ENCODE assay signal across 11 cellular contexts in the genomic region with DNA sequence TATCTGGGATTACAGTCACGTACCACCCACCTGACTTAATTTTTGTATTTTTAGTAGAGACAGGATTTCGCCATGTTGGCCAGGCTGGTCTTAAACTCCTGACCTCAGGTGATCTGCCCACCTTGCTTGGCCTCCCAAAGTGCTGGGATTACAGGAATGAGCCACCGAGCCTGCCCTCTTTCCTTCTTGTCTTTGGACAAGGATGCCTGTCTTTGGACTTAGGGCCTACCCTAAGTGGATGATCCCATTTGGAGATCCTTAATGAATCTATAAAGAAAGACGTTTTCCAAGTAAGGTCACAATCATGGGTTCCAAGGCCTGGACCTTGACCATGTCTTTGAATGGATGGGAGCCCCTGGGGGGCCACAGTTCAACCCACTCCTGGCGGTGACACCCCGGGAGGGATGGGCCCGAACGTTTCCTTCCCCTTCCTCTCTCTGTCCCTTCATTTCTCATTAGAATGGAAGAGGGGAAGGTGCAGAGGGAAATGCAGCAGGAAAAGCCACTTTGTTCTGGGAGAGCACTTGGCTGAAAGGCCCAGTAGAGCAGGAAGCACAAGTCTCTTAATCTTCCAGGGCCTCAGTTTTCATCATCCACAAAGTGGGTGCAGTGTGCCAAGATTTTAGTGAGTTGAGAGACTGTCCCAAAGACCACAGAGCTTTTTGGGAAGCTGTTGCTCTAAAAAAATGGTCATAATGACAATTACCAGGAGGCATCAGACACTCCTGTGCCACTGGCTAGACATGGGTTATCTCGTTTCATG.
DNase-seq lines count a peak whose midpoint lies in the region; ATAC-seq, FAIRE-seq and TF ChIP-seq lines count a peak whose summit lies in the region.
"Had no signal": no experiment of that assay in that cellular context is flagged by ENCODE, and none has a peak within 500 bp of the region (broad histone marks: within the 10 kb centered on the region; RNA-seq: fewer than 3 reads in every experiment).

No MANE protein-coding gene starts in this region.

- H3K36me3 ChIP-seq in BLaER1 treated with 17β-estradiol and CSF1 and Interleukin-3, amounts not matched to agents 10 nM and 100 nM, result peaks cover 75 to 96% (median 93%) of the 10 kb centered on the region in 11 experiments
- H3K36me3 ChIP-seq in left lung, result peaks cover 0 to 91% of the 10 kb centered on the region in 2 donors

- H3K27ac Mint-ChIP-seq in activated naive CD8-positive, alpha-beta T cell treated with anti-CD3 and anti-CD28 coated beads, Interleukin-2, amount 10 ng/mL, durations not matched to agents 7 days and 5 days, result peak overlapping the region; percentile 16
- H3K27ac Mint-ChIP-seq in nephron progenitor cell, result peak overlapping the region; percentile 89

- H3K4me1 Mint-ChIP-seq in activated naive CD8-positive, alpha-beta T cell treated with anti-CD3 and anti-CD28 coated beads, Interleukin-2, amount 10 ng/mL, durations not matched to agents 7 days and 5 days, result peaks cover 7% of the 10 kb centered on the region
- H3K4me1 Mint-ChIP-seq in nephron progenitor cell, result peaks cover 10% of the 10 kb centered on the region

- no peaks in the 10 kb centered on the region for H3K27me3 Mint-ChIP-seq in activated naive CD8-positive, alpha-beta T cell treated with anti-CD3 and anti-CD28 coated beads, Interleukin-2, amount 10 ng/mL, durations not matched to agents 7 days and 5 days
- H3K27me3 Mint-ChIP-seq in nephron progenitor cell (ENCODE audit: low read depth, poor library complexity), result no peaks in the 10 kb centered on the region
- H3K27me3 Mint-ChIP-seq: activated CD4-positive, alpha-beta T cell treated with anti-CD3 and anti-CD28 coated beads for 36 hours had no signal

- peaks cover 44 to 68% (median 63%) of the 10 kb centered on the region in 10 experiments for H3K4me1 ChIP-seq in BLaER1 treated with 17β-estradiol and CSF1 and Interleukin-3, amounts not matched to agents 10 nM and 100 nM
- H3K4me1 ChIP-seq in left lung, result peaks cover 0 to 35% of the 10 kb centered on the region in 2 donors

- FAIRE-seq in GM12891 (lab: Jason Lieb, UNC), result no peak

- H3K27me3 ChIP-seq in BLaER1 treated with 17β-estradiol and CSF1 and Interleukin-3, amounts not matched to agents 10 nM and 100 nM, result no peaks in the 10 kb centered on the region
- no peaks in the 10 kb centered on the region for H3K27me3 ChIP-seq in left lung
- H3K27me3 ChIP-seq: ascending aorta had no signal

- no peak for TF ChIP-seq POLR2A in GM12891 (IDR thresholded peaks at IDR 0.05; ENCODE audit: low read depth, low read length)

- H3K27ac ChIP-seq in BLaER1 treated with 17β-estradiol and CSF1 and Interleukin-3, amounts not matched to agents 10 nM and 100 nM, result peak overlapping the region in 6 of 11 experiments; percentile 10 to 47 (median 32); a peak in 8 of 22 replicates
- H3K27ac ChIP-seq in left lung, result no peak overlapping the region

- no peaks in the 10 kb centered on the region for H3K9me3 ChIP-seq in BLaER1 treated with 17β-estradiol and CSF1 and Interleukin-3, amounts not matched to agents 10 nM and 100 nM (replicated peaks in 1 of 11)
- no peaks in the 10 kb centered on the region for H3K9me3 ChIP-seq in left lung
- H3K9me3 ChIP-seq: ascending aorta, mucosa of descending colon had no signal

- H3K4me3 Mint-ChIP-seq in activated naive CD8-positive, alpha-beta T cell treated with anti-CD3 and anti-CD28 coated beads, Interleukin-2, amount 10 ng/mL, durations not matched to agents 7 days and 5 days, result no peak overlapping the region
- H3K4me3 Mint-ChIP-seq in nephron progenitor cell, result no peak overlapping the region
- H3K4me3 Mint-ChIP-seq: activated CD4-positive, alpha-beta T cell treated with anti-CD3 and anti-CD28 coated beads for 36 hours had no signal

- TF ChIP-seq CTCF in nephron progenitor cell (IDR thresholded peaks at IDR 0.05) (no peak), left lung (IDR thresholded peaks at IDR 0.05) (no peak)

- POLR2A ChIA-PET in activated naive CD8-positive, alpha-beta T cell treated with anti-CD3 and anti-CD28 coated beads, Interleukin-2, amount 10 ng/mL, durations not matched to agents 7 days and 5 days (lab: Charles Lee), result interaction anchor here (0.9 to 1.7 kb wide), 8 partner anchors 49 to 464 kb away, joined by 3 to 8 read pairs (median 4); partner anchors contain the start of gene TNRC6C

- intact Hi-C loops in left lung (cut with DNase I), result loop anchor here in 1 of 2 donors (5.0 kb wide), 2 partner anchors 62 to 162 kb away; no protein-coding TSS in a partner anchor

- H3K4me3 ChIP-seq in BLaER1 treated with 17β-estradiol and CSF1 and Interleukin-3, amounts not matched to agents 10 nM and 100 nM, result no peak overlapping the region
- no peak overlapping the region for H3K4me3 ChIP-seq in left lung
- H3K4me3 ChIP-seq: ascending aorta, mucosa of descending colon had no signal

- no peak for ATAC-seq in activated naive CD8-positive, alpha-beta T cell treated with anti-CD3 and anti-CD28 coated beads, Interleukin-2, amount 10 ng/mL, durations not matched to agents 7 days and 5 days (ENCODE audit: low read depth)
- no peak for ATAC-seq in left lung

- peaks cover 53 to 90% (median 66%) of the 10 kb centered on the region in 11 experiments; a peak in 21 of 22 replicates for H4K20me1 ChIP-seq in BLaER1 treated with 17β-estradiol and CSF1 and Interleukin-3, amounts not matched to agents 10 nM and 100 nM

- H3K36me3 Mint-ChIP-seq in activated naive CD8-positive, alpha-beta T cell treated with anti-CD3 and anti-CD28 coated beads, Interleukin-2, amount 10 ng/mL, durations not matched to agents 7 days and 5 days, result peaks cover 10% of the 10 kb centered on the region
- peaks cover 13% of the 10 kb centered on the region for H3K36me3 Mint-ChIP-seq in nephron progenitor cell (ENCODE audit: low read depth)

- peak overlapping the region; percentile 48 to 81 (median 72) for H3K4me2 ChIP-seq in BLaER1 treated with 17β-estradiol and CSF1 and Interleukin-3, amounts not matched to agents 10 nM and 100 nM

- peak overlapping the region in 4 of 11 experiments; percentile 3 to 41 (median 25); a peak in 5 of 22 replicates for H3K9ac ChIP-seq in BLaER1 treated with 17β-estradiol and CSF1 and Interleukin-3, amounts not matched to agents 10 nM and 100 nM

- DNase-seq in GM12891 (ENCODE audit: insufficient read length, low spot score), result peak; percentile 4
- peak; percentile 18 for DNase-seq in activated naive CD8-positive, alpha-beta T cell treated with anti-CD3 and anti-CD28 coated beads, Interleukin-2, amount 10 ng/mL, durations not matched to agents 7 days and 5 days
- DNase-seq in nephron progenitor cell, result no peak
- DNase-seq in NCI-H748 (lab: John Stamatoyannopoulos, UW; ENCODE audit: unreplicated experiment), result no peak
- DNase-seq in HPDE6-E6E7 (ENCODE audit: extremely low spot score), result no peak
- no peak for DNase-seq in iPS-NIHi11 (ENCODE audit: low spot score)
- DNase-seq in left lung, result no peak

- H3K9me3 Mint-ChIP-seq in activated naive CD8-positive, alpha-beta T cell treated with anti-CD3 and anti-CD28 coated beads, Interleukin-2, amount 10 ng/mL, durations not matched to agents 7 days and 5 days, result no peaks in the 10 kb centered on the region
- H3K9me3 Mint-ChIP-seq in nephron progenitor cell, result no peaks in the 10 kb centered on the region

TF ChIP-seq in GM12891, 5 proteins besides CTCF, POLR2A, EP300 and RAD21:
- TF ChIP-seq POU2F2 (IDR thresholded peaks at IDR 0.05; ENCODE audit: low read depth, low read length) (no peak), PAX5 (IDR thresholded peaks at IDR 0.05; ENCODE audit: insufficient read depth, low read length, severe bottlenecking) (no peak), TAF1 (IDR thresholded peaks at IDR 0.05; ENCODE audit: low read depth, low read length) (no peak), POLR2AphosphoS5 (IDR thresholded peaks at IDR 0.05; ENCODE audit: low read depth, low read length) (no peak), SPI1 (IDR thresholded peaks at IDR 0.05; ENCODE audit: low read depth, low read length) (no peak)

Comparison
In these comparisons a context has a peak if more than half of its experiments do, and no peak if none do; other contexts are left out.
1. H3K27ac ChIP-seq: peak in BLaER1 treated with 17β-estradiol and CSF1 and Interleukin-3, amounts not matched to agents 10 nM and 100 nM (6 of 11); none in left lung (0 of 2).
2. DNase-seq: peak in GM12891 (single experiment) and activated naive CD8-positive, alpha-beta T cell treated with anti-CD3 and anti-CD28 coated beads, Interleukin-2, amount 10 ng/mL, durations not matched to agents 7 days and 5 days (single experiment); none in nephron progenitor cell (single experiment), NCI-H748 (single experiment), HPDE6-E6E7 (single experiment), iPS-NIHi11 (single experiment) and left lung (0 of 2).